34 cellular contexts compared by ENCODE assay signal in the genomic region with DNA sequence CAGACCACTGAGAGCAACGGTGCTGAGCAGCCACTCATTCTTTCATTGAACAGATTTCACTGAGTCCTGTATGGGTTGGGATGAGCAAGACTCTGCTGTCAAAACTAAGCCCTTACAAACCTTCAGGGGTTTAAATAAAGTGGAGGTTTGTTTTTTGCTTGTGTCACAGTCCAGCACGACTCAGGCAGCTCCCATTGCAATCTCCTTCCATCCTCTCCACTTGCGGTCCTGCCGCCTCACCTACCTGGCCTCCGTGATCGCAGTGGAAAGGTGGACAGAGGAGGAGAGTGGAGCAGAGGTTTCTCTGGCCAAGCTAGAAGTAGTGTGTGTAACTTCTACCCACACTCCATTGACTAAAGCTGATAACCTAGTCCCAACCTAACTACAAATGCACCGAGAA.
"Had no signal": no experiment of that assay in that cellular context is flagged by ENCODE, and none has a peak within 500 bp of the region (broad histone marks: within the 10 kb centered on the region; RNA-seq: fewer than 3 reads in every experiment).

No MANE protein-coding gene starts in this region.

- H3K36me3 ChIP-seq: MG63 had no signal

- H3K27me3 ChIP-seq: MG63 had no signal

- DNase-seq: Karpas-422, Kasumi-1, MG63, MM.1S, MV-4-11, NCI-H1048, NCI-H1092, NCI-H1092 treated with DMSO at 0.1 percent for 48 hours, NCI-H1105, NCI-H1105 treated with DMSO at 0.1 percent for 48 hours, NCI-H1417, NCI-H1417 treated with DMSO at 0.1 percent for 48 hours, NCI-H1436, NCI-H1436 treated with DMSO at 0.1 percent for 48 hours, NCI-H146, NCI-H1694, NCI-H1694 treated with DMSO at 0.1 percent for 48 hours, NCI-H187, NCI-H187 treated with DMSO at 0.1 percent for 48 hours, NCI-H1930, NCI-H2029, NCI-H2029 treated with DMSO at 0.1 percent for 48 hours, NCI-H2081, NCI-H2081 treated with DMSO at 0.1 percent for 48 hours, NCI-H2107, NCI-H2171, NCI-H2171 treated with DMSO at 0.1 percent for 48 hours, NCI-H2227 treated with DMSO at 0.1 percent for 48 hours, NCI-H226, NCI-H345, NCI-H446, NCI-H446 treated with DMSO at 0.1 percent for 48 hours, NCI-H510A, NCI-H510A treated with DMSO at 0.1 percent for 48 hours had no signal

- H3K4me3 ChIP-seq: MG63 had no signal

- H3K9me3 ChIP-seq: MG63 had no signal
